ENCODE assay signal across 13 cellular contexts in genomic region chr2:106130251-106130998, GRCh38.
A peak's percentile ranks its signal among the peaks of the same experiment; 100 is the strongest.
DNase-seq lines count a peak whose midpoint lies in the region; ATAC-seq and TF ChIP-seq lines count a peak whose summit lies in the region.
"Had no signal": no experiment of that assay in that cellular context is flagged by ENCODE, and none has a peak within 500 bp of the region (broad histone marks: within the 10 kb centered on the region; RNA-seq: fewer than 3 reads in every experiment).

No MANE protein-coding gene starts in this region.

- H4K91ac ChIP-seq in neuronal stem cell (ENCODE audit: low read depth, low read length, poor library complexity): no peak overlapping the region

- peaks cover 48% of the 10 kb centered on the region for H3K36me3 ChIP-seq in DND-41 (ENCODE audit: insufficient read depth, low read length)
- H3K36me3 ChIP-seq in Karpas-422 (ENCODE audit: insufficient read depth, low read length): no peaks in the 10 kb centered on the region
- H3K36me3 ChIP-seq in endodermal cell (ENCODE audit: control insufficient read depth, insufficient read depth, low read length): peaks cover 22% of the 10 kb centered on the region
- peaks cover 7 to 46% of the 10 kb centered on the region in 2 donors for H3K36me3 ChIP-seq in neuronal stem cell (replicated peaks in 1 of 2; ENCODE audit: control insufficient read depth in 2 of 2, insufficient read depth in 2 of 2, low read length in 2 of 2)
- H3K36me3 ChIP-seq: uterus had no signal

- H3K18ac ChIP-seq in neuronal stem cell (ENCODE audit: low read length): peak overlapping the region; percentile 69

- in situ Hi-C loops in ACHN (cut with HindIII; ENCODE audit: low pct_ligation_motif_present, low pct_unique_long_range_greater_than_20kb, low sequenced_read_pairs): no loop called here

- peaks cover 2% of the 10 kb centered on the region for H3K79me1 ChIP-seq in neuronal stem cell (ENCODE audit: low read depth, low read length)

- TF ChIP-seq CTCF in DND-41 (IDR thresholded peaks at IDR 0.05; ENCODE audit: borderline replicate concordance, extremely low read depth, low read length, poor library complexity, severe bottlenecking) (no peak), endodermal cell (conservative IDR thresholded peaks at IDR 0.05) (no peak)

- no peaks in the 10 kb centered on the region for H3K4me1 Mint-ChIP-seq in endodermal cell

- peak overlapping the region; percentile 50 for H3K27ac ChIP-seq in DND-41 (ENCODE audit: low read length)
- 0 out of 2 replicates have a peak overlapping the region, but pooled peaks have one; percentile 4 for H3K27ac ChIP-seq in Karpas-422 (ENCODE audit: low read length)
- H3K27ac ChIP-seq in endodermal cell (ENCODE audit: low read depth, low read length): no peak overlapping the region
- no peak overlapping the region for H3K27ac ChIP-seq in neuronal stem cell (replicated peaks; ENCODE audit: low read length)
- H3K27ac ChIP-seq: uterus had no signal

- peak overlapping the region; percentile 14 for H2BK12ac ChIP-seq in neuronal stem cell (ENCODE audit: low read length)

- H3K4me1 ChIP-seq in DND-41 (ENCODE audit: insufficient read depth, low read length) (peaks cover 6% of the 10 kb centered on the region; the same call in 1 of the 2 replicates), Karpas-422 (ENCODE audit: low read length) (peaks cover 9% of the 10 kb centered on the region), endodermal cell (ENCODE audit: control insufficient read depth, insufficient read depth, low read length) (no peaks in the 10 kb centered on the region), neuronal stem cell (ENCODE audit: control insufficient read depth in 2 of 2, insufficient read depth in 1 of 2, low read depth in 1 of 2, low read length in 2 of 2) (peaks cover 0 to 6% of the 10 kb centered on the region in 2 donors)
- H3K4me1 ChIP-seq: uterus had no signal

- H4K8ac ChIP-seq in neuronal stem cell (ENCODE audit: low read depth, low read length): peak overlapping the region; percentile 52

- H2BK15ac ChIP-seq in neuronal stem cell (ENCODE audit: low read length): no peak overlapping the region

- H3K4me3 ChIP-seq in DND-41 (ENCODE audit: low read depth in 1 of 2, low read length in 2 of 2) (no peak overlapping the region), Karpas-422 (ENCODE audit: low read length) (peak overlapping the region; percentile 69), endodermal cell (ENCODE audit: low read length) (peak overlapping the region; percentile 45), neuronal stem cell (ENCODE audit: low read length in 2 of 2) (no peak overlapping the region)
- H3K4me3 ChIP-seq: uterus had no signal

- H3K4ac ChIP-seq in neuronal stem cell (ENCODE audit: low read length): no peak overlapping the region

- no peak overlapping the region for H3K14ac ChIP-seq in neuronal stem cell (ENCODE audit: low read length)

- H3K27ac Mint-ChIP-seq in endodermal cell: peak overlapping the region; percentile 84
- H3K27ac Mint-ChIP-seq: activated B cell treated with CpG ODN at 0.5 μM for 24 hours had no signal

- no peak for ATAC-seq in DND-41 (ENCODE audit: insufficient read depth, low read depth)

- peaks cover 41% of the 10 kb centered on the region for H3K79me2 ChIP-seq in DND-41 (ENCODE audit: insufficient read depth, low read length)
- no peaks in the 10 kb centered on the region for H3K79me2 ChIP-seq in Karpas-422 (ENCODE audit: low read length)

- H3K4me3 Mint-ChIP-seq in endodermal cell: peak overlapping the region; percentile 49
- H3K4me3 Mint-ChIP-seq: activated B cell treated with CpG ODN at 0.5 μM for 24 hours had no signal

- no peaks in the 10 kb centered on the region for H3K9me3 ChIP-seq in DND-41 (ENCODE audit: insufficient read depth, low read length, severe bottlenecking)
- no peaks in the 10 kb centered on the region for H3K9me3 ChIP-seq in Karpas-422 (ENCODE audit: low read length)
- H3K9me3 ChIP-seq in endodermal cell (ENCODE audit: control insufficient read depth, low read length): no peaks in the 10 kb centered on the region
- H3K9me3 ChIP-seq in neuronal stem cell (replicated peaks in 1 of 2; ENCODE audit: control insufficient read depth in 2 of 2, insufficient read depth in 1 of 2, low read depth in 1 of 2, low read length in 2 of 2): no peaks in the 10 kb centered on the region
- H3K9me3 ChIP-seq: uterus had no signal

- WGBS in endodermal cell (ENCODE audit: insufficient coverage in 1 of 2, insufficient read length in 1 of 2), 2 experiments: 63 to 90% methylated on average over 2 to 13 of the region's 13 CpGs
- no CpG with 5 or more reads among the region's 13 CpGs for WGBS in neuronal stem cell (ENCODE audit: extremely low coverage in 2 of 2, insufficient read length in 2 of 2, insufficient replicate concordance in 1 of 2), 2 donors

- H3K27me3 Mint-ChIP-seq in endodermal cell (ENCODE audit: insufficient read depth): no peaks in the 10 kb centered on the region
- H3K27me3 Mint-ChIP-seq: activated B cell treated with CpG ODN at 0.5 μM for 24 hours; activated naive CD8-positive, alpha-beta T cell had no signal

- peaks cover 27% of the 10 kb centered on the region for H3K36me3 Mint-ChIP-seq in endodermal cell (ENCODE audit: low read depth)

- H2BK5ac ChIP-seq in neuronal stem cell (ENCODE audit: low read length): no peak overlapping the region

- H3K27me3 ChIP-seq in DND-41 (ENCODE audit: insufficient read depth, low read length, poor library complexity) (no peaks in the 10 kb centered on the region), Karpas-422 (ENCODE audit: low read length) (no peaks in the 10 kb centered on the region), endodermal cell (ENCODE audit: control insufficient read depth, insufficient read depth, low read length, poor library complexity, severe bottlenecking) (no peaks in the 10 kb centered on the region), neuronal stem cell (ENCODE audit: control insufficient read depth in 3 of 3, insufficient read depth in 3 of 3, low read depth in 1 of 3, low read length in 3 of 3) (no peaks in the 10 kb centered on the region)
- H3K27me3 ChIP-seq: uterus had no signal

- no peak overlapping the region for H2AFZ ChIP-seq in DND-41 (ENCODE audit: low read depth, low read length)
- H2AFZ ChIP-seq in Karpas-422 (ENCODE audit: low read length): 0 out of 2 replicates have a peak overlapping the region, but pooled peaks have one; percentile 43
- H2AFZ ChIP-seq in neuronal stem cell (ENCODE audit: low read length): no peak overlapping the region

- H3K9me3 Mint-ChIP-seq in endodermal cell: no peaks in the 10 kb centered on the region
- H3K9me3 Mint-ChIP-seq: activated B cell treated with CpG ODN at 0.5 μM for 24 hours had no signal

- H3K23ac ChIP-seq in neuronal stem cell (ENCODE audit: low read depth, low read length, poor library complexity): no peak overlapping the region

- no peak overlapping the region for H2BK120ac ChIP-seq in neuronal stem cell (ENCODE audit: low read depth, low read length)

- H4K20me1 ChIP-seq in DND-41 (ENCODE audit: insufficient read depth, low read length) (peaks cover 21% of the 10 kb centered on the region; the same call in 1 of the 2 replicates), Karpas-422 (ENCODE audit: insufficient read depth, low read depth, low read length) (no peaks in the 10 kb centered on the region)

- no peak overlapping the region for H2AK5ac ChIP-seq in neuronal stem cell (ENCODE audit: low read depth, low read length)

- H3K4me2 ChIP-seq in DND-41 (ENCODE audit: insufficient read depth, low read length): peak overlapping the region; percentile 33; the same call in 1 of the 2 replicates
- H3K4me2 ChIP-seq in Karpas-422 (ENCODE audit: low read depth, low read length, poor library complexity, severe bottlenecking): peak overlapping the region; percentile 74
- H3K4me2 ChIP-seq in neuronal stem cell (ENCODE audit: insufficient read depth, low read length, poor library complexity, severe bottlenecking): peak overlapping the region; percentile 30

- no peaks in the 10 kb centered on the region for H3K9me2 ChIP-seq in Karpas-422 (replicated peaks; ENCODE audit: insufficient read depth, low read length)

- DNase-seq in DND-41 (no peak), Karpas-422 (peak; percentile 63), endodermal cell (peak; percentile 66), neuronal stem cell (ENCODE audit: low spot score) (no peak), cerebellum (ENCODE audit: low spot score) (no peak), ACHN (no peak), SW480 (ENCODE audit: low spot score) (no peak), NCI-H226 (no peak)
- DNase-seq: activated B cell treated with CpG ODN at 0.5 μM for 24 hours; effector CD4-positive, alpha-beta T cell; NCI-H1105; uterus had no signal

- H3K9ac ChIP-seq in DND-41 (ENCODE audit: low read depth, low read length) (peak overlapping the region; percentile 18; the same call in 1 of the 2 replicates), Karpas-422 (ENCODE audit: low read length) (peak overlapping the region; percentile 72), endodermal cell (ENCODE audit: extremely low read depth, low read length, poor library complexity, severe bottlenecking) (no peak overlapping the region), neuronal stem cell (ENCODE audit: low read depth, low read length, poor library complexity) (no peak overlapping the region)

Comparison
In these comparisons a context has a peak if more than half of its experiments do, and no peak if none do; other contexts are left out.
1. DNase-seq: peak in Karpas-422 (single experiment) and endodermal cell (single experiment); none in DND-41 (single experiment), neuronal stem cell (single experiment), cerebellum (single experiment), ACHN (single experiment), SW480 (single experiment) and NCI-H226 (single experiment).
2. H3K27ac ChIP-seq: peak in DND-41 (single experiment) and Karpas-422 (single experiment); none in endodermal cell (single experiment) and neuronal stem cell (single experiment).
3. H3K4me3 ChIP-seq: peak in Karpas-422 (single experiment) and endodermal cell (single experiment); none in DND-41 (0 of 2) and neuronal stem cell (0 of 2).
4. H3K9ac ChIP-seq: peak in DND-41 (single experiment) and Karpas-422 (single experiment); none in endodermal cell (single experiment) and neuronal stem cell (single experiment).
5. Peak in every context shown above with its lines, with median percentiles within 50 percentile points of each other: H3K4me2 ChIP-seq.